In the genomic region with DNA sequence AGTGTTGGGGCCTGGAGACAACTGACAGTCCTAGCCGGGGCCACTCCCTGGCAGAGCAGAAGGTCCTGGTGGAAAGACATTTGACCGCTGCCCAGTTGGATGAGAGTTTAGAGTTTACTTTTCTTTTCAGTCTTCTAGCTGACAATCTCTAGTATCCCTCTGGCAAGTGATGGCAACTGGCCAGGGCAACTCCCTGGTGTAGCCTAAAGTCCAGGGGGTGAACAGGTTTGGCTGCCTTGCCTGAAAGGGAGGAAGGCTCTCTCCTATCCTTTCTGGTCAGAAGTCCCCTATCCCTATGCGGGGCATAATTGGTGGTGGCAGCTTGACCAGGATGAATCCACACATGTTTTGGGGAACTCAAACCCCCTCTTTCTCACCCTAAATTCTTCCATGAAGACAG, we compare ENCODE assay signal across 15 cellular contexts.
"Had no signal": no experiment of that assay in that cellular context is flagged by ENCODE, and none has a peak within 500 bp of the region (broad histone marks: within the 10 kb centered on the region; RNA-seq: fewer than 3 reads in every experiment).

No MANE protein-coding gene starts in this region.

- H3K27ac Mint-ChIP-seq: natural killer cell treated with Interleukin-12 subunit alpha and Interleukin-12 subunit beta and Interleukin-15 and Interleukin-18, amount 100 ng/mL, for 72 hours; neural progenitor cell; stimulated activated naive CD8-positive, alpha-beta T cell treated with anti-CD3 and anti-CD28 coated beads, Interleukin-15, Interleukin-2, amounts not matched to agents 100 ng/mL and 50 ng/mL, for 24 hours had no signal

- H3K4me3 ChIP-seq: cardiac muscle cell, hepatocyte, neural progenitor cell, right atrium auricular region, sigmoid colon, skin epidermis, tibial nerve had no signal

- H3K27ac ChIP-seq: cardiac muscle cell, hepatocyte, neural progenitor cell, right atrium auricular region, sigmoid colon, skin epidermis, tibial nerve had no signal

- H3K36me3 ChIP-seq: cardiac muscle cell, neural progenitor cell, right atrium auricular region, sigmoid colon, tibial nerve had no signal

- H3K9me3 Mint-ChIP-seq: natural killer cell treated with Interleukin-12 subunit alpha and Interleukin-12 subunit beta and Interleukin-15 and Interleukin-18, amount 100 ng/mL, for 72 hours; neural progenitor cell; stimulated activated naive CD8-positive, alpha-beta T cell treated with anti-CD3 and anti-CD28 coated beads, Interleukin-15, Interleukin-2, amounts not matched to agents 100 ng/mL and 50 ng/mL, for 24 hours had no signal

- H2AFZ ChIP-seq: hepatocyte, neural progenitor cell had no signal

- ATAC-seq: natural killer cell treated with Interleukin-12 subunit alpha and Interleukin-12 subunit beta and Interleukin-15 and Interleukin-18, amount 100 ng/mL, for 72 hours had no signal

- H3K36me3 Mint-ChIP-seq: natural killer cell treated with Interleukin-12 subunit alpha and Interleukin-12 subunit beta and Interleukin-15 and Interleukin-18, amount 100 ng/mL, for 72 hours; neural progenitor cell had no signal

- H3K79me2 ChIP-seq: hepatocyte had no signal

- H3K27me3 ChIP-seq: neural progenitor cell, right atrium auricular region had no signal

- H3K4me1 Mint-ChIP-seq: neural progenitor cell had no signal

- H3K4me2 ChIP-seq: hepatocyte, neural progenitor cell had no signal

- H3K9me3 ChIP-seq: right atrium auricular region, sigmoid colon, tibial nerve had no signal

- H3K4me1 ChIP-seq: neural progenitor cell, right atrium auricular region, sigmoid colon, tibial nerve had no signal

- DNase-seq: dermis blood vessel endothelial cell; foreskin melanocyte; head of caudate nucleus; nucleus accumbens; posterior cingulate gyrus; sigmoid colon; stimulated activated CD4-positive, alpha-beta T cell treated with anti-CD3 and anti-CD28 coated beads, Interleukin-12 subunit alpha, Interleukin-12 subunit beta, amount 100 ng/mL, for 4 hours had no signal

- H3K4me3 Mint-ChIP-seq: natural killer cell treated with Interleukin-12 subunit alpha and Interleukin-12 subunit beta and Interleukin-15 and Interleukin-18, amount 100 ng/mL, for 72 hours; neural progenitor cell; stimulated activated naive CD8-positive, alpha-beta T cell treated with anti-CD3 and anti-CD28 coated beads, Interleukin-15, Interleukin-2, amounts not matched to agents 100 ng/mL and 50 ng/mL, for 24 hours had no signal
